In genomic region chr2:235212501-235212900, GRCh38 we compare ENCODE assay signal across 34 cellular contexts.
"Had no signal": no experiment of that assay in that cellular context is flagged by ENCODE, and none has a peak within 500 bp of the region (broad histone marks: within the 10 kb centered on the region; RNA-seq: fewer than 3 reads in every experiment).

No MANE protein-coding gene starts in this region.

- H3K9me3 ChIP-seq: ascending aorta had no signal

- H3K27ac Mint-ChIP-seq: activated CD4-positive, alpha-beta T cell treated with anti-CD3 and anti-CD28 coated beads for 36 hours; activated CD4-positive, alpha-beta T cell treated with anti-CD3 and anti-CD28 coated beads, Interleukin-2, amount 10 ng/mL, durations not matched to agents 7 days and 5 days; activated CD8-positive, alpha-beta T cell treated with anti-CD3 and anti-CD28 coated beads, Interleukin-2, amount 10 ng/mL, durations not matched to agents 7 days and 5 days; activated naive CD4-positive, alpha-beta T cell treated with anti-CD3 and anti-CD28 coated beads, Interleukin-2, amount 50 U/mL, for 24 hours; activated naive CD8-positive, alpha-beta T cell treated with anti-CD3 and anti-CD28 coated beads, Interleukin-2, amount 10 ng/mL, durations not matched to agents 7 days and 5 days; activated T-helper 17 cell treated with anti-CD3 and anti-CD28 coated beads, Interleukin-2, amount 50 U/mL, for 72 hours; T-helper 1 cell treated with Interleukin-12 subunit alpha and Interleukin-12 subunit beta and Interleukin-4 antibody, amounts not matched to agents 30 μg/mL and 1 μg/mL, for 36 hours; T-helper 2 cell treated with Interferon-gamma antibody and Interleukin-4, amounts not matched to agents 5 μg/mL and 100 μg/mL, for 36 hours; WTC11 had no signal

- H3K27me3 ChIP-seq: ascending aorta, cardiac muscle cell, MG63 had no signal

- H2AFZ ChIP-seq: PC-9 had no signal

- H3K9me3 Mint-ChIP-seq: activated CD4-positive, alpha-beta T cell treated with anti-CD3 and anti-CD28 coated beads, Interleukin-2, amount 10 ng/mL, durations not matched to agents 7 days and 5 days; activated naive CD4-positive, alpha-beta T cell treated with anti-CD3 and anti-CD28 coated beads, Interleukin-2, amount 50 U/mL, for 24 hours; activated naive CD8-positive, alpha-beta T cell treated with anti-CD3 and anti-CD28 coated beads, Interleukin-2, amount 10 ng/mL, durations not matched to agents 7 days and 5 days; activated T-cell treated with anti-CD3 and anti-CD28 coated beads, Interleukin-2, amount 50 U/mL, for 4 hours; activated T-helper 17 cell treated with anti-CD3 and anti-CD28 coated beads, Interleukin-2, amount 50 U/mL, for 72 hours; central memory CD8-positive, alpha-beta T cell; T-helper 1 cell treated with Interleukin-12 subunit alpha and Interleukin-12 subunit beta and Interleukin-4 antibody, amounts not matched to agents 30 μg/mL and 1 μg/mL, for 36 hours; T-helper 2 cell treated with Interferon-gamma antibody and Interleukin-4, amounts not matched to agents 5 μg/mL and 100 μg/mL, for 36 hours had no signal

- DNase-seq: activated CD4-positive, alpha-beta T cell treated with anti-CD3 and anti-CD28 coated beads for 36 hours; activated CD4-positive, alpha-beta T cell treated with anti-CD3 and anti-CD28 coated beads, Interleukin-2, amount 10 ng/mL, durations not matched to agents 7 days and 5 days; activated CD4-positive, alpha-beta T cell treated with anti-CD3 and anti-CD28 coated beads, Interleukin-2, amount 50 U/mL, for 48 hours; activated CD8-positive, alpha-beta T cell treated with anti-CD3 and anti-CD28 coated beads, Interleukin-2, amount 10 ng/mL, durations not matched to agents 7 days and 5 days; activated effector memory CD4-positive, alpha-beta T cell treated with anti-CD3 and anti-CD28 coated beads, Interleukin-2, amount 50 U/mL, for 16 hours; activated naive CD4-positive, alpha-beta T cell; activated naive CD8-positive, alpha-beta T cell treated with anti-CD3 and anti-CD28 coated beads, Interleukin-2, amount 10 ng/mL, durations not matched to agents 7 days and 5 days; activated T-cell treated with anti-CD3 and anti-CD28 coated beads, Interleukin-2, amount 50 U/mL, for 4 hours; amygdala; Kasumi-1; KG1; MG63; NCI-H1048; NCI-H146; NCI-H187; NCI-H2029 treated with DMSO at 0.1 percent for 48 hours; NCI-H2107; NCI-H2171; NCI-H510A; NCI-H69; NK-92 treated with Interleukin-12 subunit alpha and Interleukin-12 subunit beta, amount 100 ng/mL, for 24 hours; PC-9; SIG-M5 had no signal

- H3K4me3 ChIP-seq: ascending aorta, cardiac muscle cell, MG63, PC-9 had no signal

- H3K4me1 Mint-ChIP-seq: activated CD4-positive, alpha-beta T cell treated with anti-CD3 and anti-CD28 coated beads for 36 hours; activated CD4-positive, alpha-beta T cell treated with anti-CD3 and anti-CD28 coated beads, Interleukin-2, amount 10 ng/mL, durations not matched to agents 7 days and 5 days; activated naive CD4-positive, alpha-beta T cell treated with anti-CD3 and anti-CD28 coated beads, Interleukin-2, amount 50 U/mL, for 24 hours; activated naive CD8-positive, alpha-beta T cell treated with anti-CD3 and anti-CD28 coated beads, Interleukin-2, amount 10 ng/mL, durations not matched to agents 7 days and 5 days; activated T-helper 17 cell treated with anti-CD3 and anti-CD28 coated beads, Interleukin-2, amount 50 U/mL, for 72 hours; central memory CD8-positive, alpha-beta T cell had no signal

- H3K36me3 Mint-ChIP-seq: activated naive CD4-positive, alpha-beta T cell treated with anti-CD3 and anti-CD28 coated beads, Interleukin-2, amount 50 U/mL, for 24 hours; activated naive CD8-positive, alpha-beta T cell treated with anti-CD3 and anti-CD28 coated beads, Interleukin-2, amount 10 ng/mL, durations not matched to agents 7 days and 5 days had no signal

- H3K4me2 ChIP-seq: PC-9 had no signal

- H3K4me3 Mint-ChIP-seq: activated CD4-positive, alpha-beta T cell treated with anti-CD3 and anti-CD28 coated beads for 36 hours; activated CD4-positive, alpha-beta T cell treated with anti-CD3 and anti-CD28 coated beads, Interleukin-2, amount 10 ng/mL, durations not matched to agents 7 days and 5 days; activated CD8-positive, alpha-beta T cell treated with anti-CD3 and anti-CD28 coated beads, Interleukin-2, amount 10 ng/mL, durations not matched to agents 7 days and 5 days; activated naive CD4-positive, alpha-beta T cell treated with anti-CD3 and anti-CD28 coated beads, Interleukin-2, amount 50 U/mL, for 24 hours; activated naive CD8-positive, alpha-beta T cell treated with anti-CD3 and anti-CD28 coated beads, Interleukin-2, amount 10 ng/mL, durations not matched to agents 7 days and 5 days; activated T-cell treated with anti-CD3 and anti-CD28 coated beads, Interleukin-2, amount 50 U/mL, for 4 hours; activated T-helper 17 cell treated with anti-CD3 and anti-CD28 coated beads, Interleukin-2, amount 50 U/mL, for 72 hours; central memory CD8-positive, alpha-beta T cell; T-helper 1 cell treated with Interleukin-12 subunit alpha and Interleukin-12 subunit beta and Interleukin-4 antibody, amounts not matched to agents 30 μg/mL and 1 μg/mL, for 36 hours; T-helper 2 cell treated with Interferon-gamma antibody and Interleukin-4, amounts not matched to agents 5 μg/mL and 100 μg/mL, for 36 hours; WTC11 had no signal

- ATAC-seq: activated CD4-positive, alpha-beta T cell treated with anti-CD3 and anti-CD28 coated beads for 36 hours; activated CD4-positive, CD25-positive, alpha-beta regulatory T cell treated with anti-CD3 and anti-CD28 coated beads, Interleukin-2, amount 50 U/mL, for 24 hours; activated CD8-positive, alpha-beta T cell treated with anti-CD3 and anti-CD28 coated beads, Interleukin-2, amount 10 ng/mL, durations not matched to agents 7 days and 5 days; activated T-cell treated with anti-CD3 and anti-CD28 coated beads, Interleukin-2, amount 50 U/mL, for 4 hours; activated T-helper 17 cell treated with anti-CD3 and anti-CD28 coated beads, Interleukin-2, amount 50 U/mL, for 72 hours; Right ventricle myocardium inferior; WTC11 had no signal

- H3K36me3 ChIP-seq: ascending aorta, cardiac muscle cell, MG63 had no signal

- H3K27ac ChIP-seq: ascending aorta, cardiac muscle cell, PC-9, RWPE1 had no signal

- H3K4me1 ChIP-seq: ascending aorta had no signal
